In the genomic region with DNA sequence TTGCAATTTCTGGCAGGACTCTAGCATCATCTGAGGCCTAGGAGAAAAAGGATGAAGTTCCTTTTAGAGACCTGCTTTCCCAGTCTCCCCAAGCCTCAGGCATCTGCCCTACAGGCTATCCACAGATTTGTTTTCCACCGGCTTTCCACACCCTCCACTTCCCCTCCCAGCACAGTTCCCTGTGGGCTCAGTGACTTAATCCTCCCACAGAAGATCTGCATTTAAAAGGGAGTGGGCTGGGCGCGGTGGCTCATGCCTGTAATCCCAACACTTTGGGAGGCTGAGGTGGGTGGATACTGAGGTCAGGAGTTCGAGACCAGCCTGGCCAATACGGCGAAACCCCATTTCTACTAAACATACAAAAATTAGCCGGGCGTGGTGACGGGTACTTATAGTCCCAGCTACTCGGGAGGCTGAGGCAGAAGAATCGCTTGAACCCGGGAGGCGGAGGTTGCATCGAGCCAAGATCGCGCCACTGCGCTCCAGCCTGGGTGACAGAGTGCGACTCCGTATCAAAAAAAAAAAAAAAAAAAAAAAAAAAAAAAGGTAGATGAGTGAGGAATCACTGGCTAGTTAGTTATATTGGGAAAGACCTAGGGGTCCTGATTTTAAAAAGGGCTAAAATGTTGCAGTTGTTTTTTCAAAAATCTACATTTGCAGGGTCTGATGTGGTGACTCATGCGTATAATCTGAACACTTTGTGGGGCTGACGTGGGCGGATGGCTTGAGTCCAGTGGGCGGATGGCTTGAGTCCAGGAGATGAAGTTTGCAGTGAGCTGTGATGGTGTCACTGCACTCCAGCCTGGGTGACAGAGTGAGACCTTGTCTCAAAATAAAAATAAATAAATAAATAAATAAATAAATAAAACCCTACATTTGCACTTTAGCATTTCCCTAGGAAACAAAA, we compare ENCODE assay signal across 15 cellular contexts.
DNase-seq lines count a peak whose midpoint lies in the region; ATAC-seq and TF ChIP-seq lines count a peak whose summit lies in the region.
"Had no signal": no experiment of that assay in that cellular context is flagged by ENCODE, and none has a peak within 500 bp of the region (broad histone marks: within the 10 kb centered on the region; RNA-seq: fewer than 3 reads in every experiment).

No MANE protein-coding gene starts in this region.

- peaks cover 6% of the 10 kb centered on the region for H3K9me3 Mint-ChIP-seq in mesothelial cell of epicardium
- H3K9me3 Mint-ChIP-seq in CD4-positive, alpha-beta memory T cell, result peaks cover 0 to 2% (median 0%) of the 10 kb centered on the region in 8 donors
- H3K9me3 Mint-ChIP-seq: activated naive CD4-positive, alpha-beta T cell treated with anti-CD3 and anti-CD28 coated beads for 36 hours; T-helper 2 cell treated with Interferon-gamma antibody and Interleukin-4, amounts not matched to agents 5 μg/mL and 100 μg/mL, for 36 hours had no signal

- intact Hi-C loops in CD4-positive, alpha-beta memory T cell (cut with micrococcal nuclease), result no loop called here

- peak; percentile 3 for DNase-seq in AG10803 (ENCODE audit: low read depth)
- DNase-seq in MG63, result peak; percentile 52
- peak; percentile 72 for DNase-seq in fibroblast of mammary gland (ENCODE audit: low read depth)
- DNase-seq in mesothelial cell of epicardium (ENCODE audit: low spot score in 2 of 2, unreplicated experiment in 2 of 2), result no peak
- DNase-seq in NOMO-1 (lab: John Stamatoyannopoulos, UW; ENCODE audit: unreplicated experiment in 2 of 2), result no peak
- DNase-seq in CD4-positive, alpha-beta memory T cell, result no peak
- DNase-seq: activated CD8-positive, alpha-beta memory T cell treated with anti-CD3 and anti-CD28 coated beads for 24 hours; activated naive CD4-positive, alpha-beta T cell treated with anti-CD3 and anti-CD28 coated beads for 36 hours; DMS79 treated with DMSO at 0.1 percent for 48 hours; dorsolateral prefrontal cortex; stimulated activated CD4-positive, alpha-beta T cell treated with anti-CD3 and anti-CD28 coated beads, Interleukin-2, amount 100 ng/mL, for 24 hours had no signal

- ATAC-seq in HG02642 (IDR thresholded peaks at IDR 0.05; ENCODE audit: poor library complexity, unreplicated experiment), result no peak
- no peak for ATAC-seq in GM19467 (IDR thresholded peaks at IDR 0.05; ENCODE audit: unreplicated experiment)

- no peaks in the 10 kb centered on the region for H3K36me3 ChIP-seq in MG63
- H3K36me3 ChIP-seq in CD4-positive, alpha-beta memory T cell (ENCODE audit: insufficient read depth, low read length), result no peaks in the 10 kb centered on the region

- H3K27me3 ChIP-seq in MG63, result no peaks in the 10 kb centered on the region
- H3K27me3 ChIP-seq in CD4-positive, alpha-beta memory T cell (ENCODE audit: insufficient read depth, low read length), result no peaks in the 10 kb centered on the region
- H3K27me3 ChIP-seq: dorsolateral prefrontal cortex had no signal

- no peaks in the 10 kb centered on the region for H3K9me3 ChIP-seq in MG63
- H3K9me3 ChIP-seq in CD4-positive, alpha-beta memory T cell (ENCODE audit: control insufficient read depth in 1 of 2, low read length in 2 of 2), result no peaks in the 10 kb centered on the region

- no peaks in the 10 kb centered on the region for H3K4me1 ChIP-seq in CD4-positive, alpha-beta memory T cell (ENCODE audit: insufficient read depth, low read length)
- H3K4me1 ChIP-seq: parathyroid adenoma had no signal

- H3K27ac Mint-ChIP-seq in mesothelial cell of epicardium, result peak overlapping the region; percentile 34
- H3K27ac Mint-ChIP-seq in CD4-positive, alpha-beta memory T cell, result no peak overlapping the region
- H3K27ac Mint-ChIP-seq: activated naive CD4-positive, alpha-beta T cell treated with anti-CD3 and anti-CD28 coated beads for 36 hours; T-helper 2 cell treated with Interferon-gamma antibody and Interleukin-4, amounts not matched to agents 5 μg/mL and 100 μg/mL, for 36 hours had no signal

- H3K27ac ChIP-seq in CD4-positive, alpha-beta memory T cell (ENCODE audit: low read depth, low read length), result no peak overlapping the region
- H3K27ac ChIP-seq: dorsolateral prefrontal cortex, parathyroid adenoma had no signal

- H3K4me3 Mint-ChIP-seq in mesothelial cell of epicardium, result no peak overlapping the region
- H3K4me3 Mint-ChIP-seq in CD4-positive, alpha-beta memory T cell, result no peak overlapping the region
- H3K4me3 Mint-ChIP-seq: activated naive CD4-positive, alpha-beta T cell treated with anti-CD3 and anti-CD28 coated beads for 36 hours; T-helper 2 cell treated with Interferon-gamma antibody and Interleukin-4, amounts not matched to agents 5 μg/mL and 100 μg/mL, for 36 hours had no signal

- H3K27me3 Mint-ChIP-seq in mesothelial cell of epicardium (ENCODE audit: low read depth), result no peaks in the 10 kb centered on the region
- peaks cover 3 to 4% of the 10 kb centered on the region in 2 donors for H3K27me3 Mint-ChIP-seq in CD4-positive, alpha-beta memory T cell

- TF ChIP-seq CTCF in AG10803 (conservative IDR thresholded peaks at IDR 0.05; ENCODE audit: low read length) (no peak), fibroblast of mammary gland (conservative IDR thresholded peaks at IDR 0.05; ENCODE audit: control insufficient read depth, insufficient read depth, low read depth, low read length) (no peak), mesothelial cell of epicardium (IDR thresholded peaks at IDR 0.05; ENCODE audit: unreplicated experiment) (no peak)

- H3K4me3 ChIP-seq in AG10803 (ENCODE audit: low read length) (no peak overlapping the region), MG63 (no peak overlapping the region), fibroblast of mammary gland (ENCODE audit: control insufficient read depth, low read depth, low read length) (no peak overlapping the region)
- no peak overlapping the region for H3K4me3 ChIP-seq in CD4-positive, alpha-beta memory T cell (ENCODE audit: low read length in 2 of 2)
- H3K4me3 ChIP-seq: dorsolateral prefrontal cortex had no signal

- CTCF ChIA-PET in CD4-positive, alpha-beta memory T cell (lab: Charles Lee; ENCODE audit: partially characterized antibody), result no interaction called here

- POLR2A ChIA-PET in CD4-positive, alpha-beta memory T cell (lab: Charles Lee; ENCODE audit: partially characterized antibody), result no interaction called here

- peaks cover 29% of the 10 kb centered on the region for H3K4me1 Mint-ChIP-seq in mesothelial cell of epicardium
- H3K4me1 Mint-ChIP-seq in CD4-positive, alpha-beta memory T cell, result no peaks in the 10 kb centered on the region

- no peaks in the 10 kb centered on the region for H3K36me3 Mint-ChIP-seq in mesothelial cell of epicardium
- no peaks in the 10 kb centered on the region for H3K36me3 Mint-ChIP-seq in CD4-positive, alpha-beta memory T cell

Comparison
In these comparisons a context has a peak if more than half of its experiments do, and no peak if none do; other contexts are left out.
1. DNase-seq: peak in AG10803 (single experiment), MG63 (single experiment) and fibroblast of mammary gland (single experiment); none in mesothelial cell of epicardium (0 of 2), NOMO-1 (0 of 2) and CD4-positive, alpha-beta memory T cell (0 of 5).